10 cellular contexts compared by ENCODE assay signal in the genomic region with DNA sequence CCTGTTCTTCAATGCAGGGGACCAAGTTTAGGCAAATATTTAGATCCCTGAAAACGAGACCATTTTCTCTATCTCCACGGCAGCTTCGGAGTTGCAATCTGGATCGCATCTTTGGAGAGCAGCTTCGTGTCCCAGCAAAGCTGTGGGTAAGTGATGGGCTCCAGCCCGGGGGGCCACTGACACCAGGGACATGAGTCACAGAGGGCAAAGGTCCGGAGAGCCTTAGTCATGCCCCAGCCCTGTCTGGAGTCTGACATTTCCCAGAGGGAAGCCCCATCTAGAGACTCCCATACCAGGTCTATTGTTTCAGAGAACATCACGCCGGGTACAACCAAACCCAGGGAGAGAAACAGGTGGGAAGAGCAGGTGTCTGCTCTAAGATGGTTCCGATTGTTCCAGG.
DNase-seq lines count a peak whose midpoint lies in the region; FAIRE-seq and TF ChIP-seq lines count a peak whose summit lies in the region.
"Had no signal": no experiment of that assay in that cellular context is flagged by ENCODE, and none has a peak within 500 bp of the region (broad histone marks: within the 10 kb centered on the region; RNA-seq: fewer than 3 reads in every experiment).

No MANE protein-coding gene starts in this region.

- intact Hi-C loops in testis (cut with DNase I; ENCODE audit: low total_unique reads) = no loop called here

- no peaks in the 10 kb centered on the region for H3K27me3 Mint-ChIP-seq in neural crest cell (ENCODE audit: low read depth)

- no peak for TF ChIP-seq POLR2A in testis (IDR thresholded peaks at IDR 0.05)

- H3K4me3 Mint-ChIP-seq in neural crest cell = no peak overlapping the region

- no peaks in the 10 kb centered on the region for H3K9me3 ChIP-seq in NT2/D1 (ENCODE audit: insufficient read depth, low read length)
- no peaks in the 10 kb centered on the region for H3K9me3 ChIP-seq in testis

- H3K27ac Mint-ChIP-seq in neural crest cell (ENCODE audit: unreplicated experiment) = no peak overlapping the region

- WGBS in testis, 2 donors = 53 to 55% methylated on average over 10 of the region's 10 CpGs

- DNase-seq in AG20443 (ENCODE audit: low spot score) (peak; percentile 84), NT2/D1 (ENCODE audit: low read depth, low spot score) (peak; percentile 28), dermis microvascular lymphatic vessel endothelial cell (ENCODE audit: low read depth in 2 of 2) (peak; percentile 69 to 95), neural crest cell (ENCODE audit: low read depth, low spot score) (peak; percentile 14), testis (no peak), GM19239 (ENCODE audit: insufficient read length, low spot score) (no peak), activated gamma-delta T cell treated with Interleukin-2 at 50 U/mL for 16 hours (no peak)
- no peak for DNase-seq in effector CD8-positive, alpha-beta T cell (lab: John Stamatoyannopoulos, UW)
- DNase-seq: GF-D8 had no signal

- no peaks in the 10 kb centered on the region for H3K9me3 Mint-ChIP-seq in neural crest cell

- H3K36me3 ChIP-seq in NT2/D1 (ENCODE audit: insufficient read depth, insufficient read length, low read length) (no peaks in the 10 kb centered on the region), testis (ENCODE audit: low read depth, missing control alignments) (no peaks in the 10 kb centered on the region)

- no peak for TF ChIP-seq CTCF in neural crest cell (conservative IDR thresholded peaks at IDR 0.05)
- no peak for TF ChIP-seq CTCF in testis (IDR thresholded peaks at IDR 0.05)

- no peak for FAIRE-seq in GM19239 (lab: Jason Lieb, UNC)

- no peaks in the 10 kb centered on the region for H3K27me3 ChIP-seq in NT2/D1 (ENCODE audit: insufficient read depth, insufficient read length)
- no peaks in the 10 kb centered on the region for H3K27me3 ChIP-seq in testis

- peaks cover 29% of the 10 kb centered on the region for H3K4me1 Mint-ChIP-seq in neural crest cell

- H3K4me1 ChIP-seq in NT2/D1 (ENCODE audit: insufficient read depth, insufficient read length) (peaks cover 13% of the 10 kb centered on the region), testis (peaks cover 11% of the 10 kb centered on the region)

- peak overlapping the region in 1 of 2 donors; percentile 10 for H3K27ac ChIP-seq in testis
- H3K27ac ChIP-seq: epithelial cell of prostate had no signal

- no peak overlapping the region for H3K9ac ChIP-seq in NT2/D1 (ENCODE audit: insufficient read length, low read depth)

- no peaks in the 10 kb centered on the region for H3K36me3 Mint-ChIP-seq in neural crest cell (ENCODE audit: low read depth)

- H3K4me3 ChIP-seq in NT2/D1 (ENCODE audit: insufficient read length, low read depth) (no peak overlapping the region), testis (no peak overlapping the region)

Comparison
In these comparisons a context has a peak if more than half of its experiments do, and no peak if none do; other contexts are left out.
1. DNase-seq: peak in AG20443 (single experiment), NT2/D1 (single experiment), dermis microvascular lymphatic vessel endothelial cell (2 of 2) and neural crest cell (single experiment); none in testis (single experiment), effector CD8-positive, alpha-beta T cell (single experiment), GM19239 (single experiment) and activated gamma-delta T cell treated with Interleukin-2 at 50 U/mL for 16 hours (single experiment).